Comparison of ENCODE assay signal across 25 cellular contexts in the genomic region with DNA sequence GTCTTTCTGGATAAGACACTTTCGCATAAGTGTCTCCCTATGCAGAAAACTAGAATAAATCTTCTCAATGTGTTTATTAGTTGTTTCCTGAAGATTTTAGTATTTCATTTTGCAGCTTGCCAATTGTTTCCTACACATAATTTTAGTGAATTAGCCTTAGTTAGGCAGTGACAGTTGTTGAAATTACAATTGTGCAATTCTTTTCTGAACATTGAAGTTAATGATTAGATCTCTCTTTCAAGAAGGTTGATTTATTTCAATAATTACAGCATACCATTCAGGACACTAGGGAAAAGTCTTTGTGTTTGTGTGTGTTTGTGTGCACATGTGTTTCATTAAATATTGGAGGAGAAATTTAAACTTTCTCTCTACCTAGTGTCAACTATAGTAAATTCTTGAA.
"Had no signal": no experiment of that assay in that cellular context is flagged by ENCODE, and none has a peak within 500 bp of the region (broad histone marks: within the 10 kb centered on the region; RNA-seq: fewer than 3 reads in every experiment).

No MANE protein-coding gene starts in this region.

- FAIRE-seq: islet of Langerhans, kidney, urothelium cell line had no signal

- H3K4me3 ChIP-seq: heart left ventricle, left ventricle myocardium inferior, lung, ovary, skin epidermis, stomach, testis, thyroid gland, transverse colon, upper lobe of right lung had no signal

- H3K36me3 ChIP-seq: heart left ventricle, left ventricle myocardium inferior, ovary, stomach, thyroid gland, transverse colon, upper lobe of right lung had no signal

- H3K9me3 ChIP-seq: ovary, testis, thyroid gland, upper lobe of right lung had no signal

- H3K27me3 ChIP-seq: heart left ventricle, ovary, stomach, testis, thyroid gland, transverse colon, upper lobe of right lung had no signal

- DNase-seq: heart left ventricle; hypothalamus; immature natural killer cell; kidney; left ventricle myocardium inferior; naive B cell; natural killer cell; ovary; retina; right cardiac atrium; stimulated activated CD4-positive, alpha-beta T cell treated with anti-CD3 and anti-CD28 coated beads, Interleukin-12 subunit alpha, Interleukin-12 subunit beta, amount 100 ng/mL, for 4 hours; stimulated activated CD4-positive, alpha-beta T cell treated with anti-CD3 and anti-CD28 coated beads, Interleukin-15, amount 100 ng/mL, for 24 hours; stimulated activated CD4-positive, alpha-beta T cell treated with anti-CD3 and anti-CD28 coated beads, Interleukin-2, amount 100 ng/mL, for 24 hours; stimulated activated CD4-positive, alpha-beta T cell treated with anti-CD3 and anti-CD28 coated beads, Interleukin-4, amount 100 ng/mL, for 1 hour; stimulated activated naive B cell treated with anti-CD40 and anti-IgM and Interleukin-4, amounts not matched to agents 10 μg/mL and 1 μg/mL and 100 μg/mL, for 72 hours; stimulated activated naive CD8-positive, alpha-beta T cell treated with anti-CD3 and anti-CD28 coated beads, Interleukin-15, Interleukin-2, amounts not matched to agents 100 U/mL and 50 U/mL, for 24 hours; stomach; testis; thyroid gland; transverse colon; upper lobe of right lung had no signal

- H3K4me1 ChIP-seq: stomach, testis, thyroid gland, transverse colon, upper lobe of right lung had no signal

- H3K27ac ChIP-seq: heart left ventricle, left ventricle myocardium inferior, ovary, stomach, testis, thyroid gland, transverse colon, upper lobe of right lung had no signal
